ENCODE assay signal across 9 cellular contexts in genomic region chr17:50101346-50102163, GRCh38. TPM values are rescaled to one million over a fixed set of nuclear protein-coding genes. Genes with fewer than 3 reads are reported as not detected.
DNase-seq lines count a peak whose midpoint lies in the region; ATAC-seq and TF ChIP-seq lines count a peak whose summit lies in the region.
"Had no signal": no experiment of that assay in that cellular context is flagged by ENCODE, and none has a peak within 500 bp of the region (broad histone marks: within the 10 kb centered on the region; RNA-seq: fewer than 3 reads in every experiment).

No MANE protein-coding gene starts in this region.

- peak overlapping the region; percentile 79 to 94 (median 90) for H3K27ac Mint-ChIP-seq in nephron

- H3K4me3 ChIP-seq in fibroblast of the aortic adventitia (ENCODE audit: low read depth, low read length), result no peak overlapping the region

- in situ Hi-C loops in ACHN (cut with HindIII; ENCODE audit: low pct_ligation_motif_present, low pct_unique_long_range_greater_than_20kb, low sequenced_read_pairs), result no loop called here

- no peak for ATAC-seq in GM19324 (IDR thresholded peaks at IDR 0.05; ENCODE audit: low FRiP score, unreplicated experiment)
- no peak for ATAC-seq in HG02840 (IDR thresholded peaks at IDR 0.05; ENCODE audit: low FRiP score, unreplicated experiment)
- ATAC-seq: activated T-helper 17 cell treated with anti-CD3 and anti-CD28 coated beads, Interleukin-2, amount 50 U/mL, for 72 hours had no signal

- no peaks in the 10 kb centered on the region for H3K9me3 Mint-ChIP-seq in nephron
- H3K9me3 Mint-ChIP-seq: activated T-helper 17 cell treated with anti-CD3 and anti-CD28 coated beads, Interleukin-2, amount 50 U/mL, for 72 hours had no signal

- TF ChIP-seq CTCF in fibroblast of the aortic adventitia (IDR thresholded peaks at IDR 0.05; ENCODE audit: insufficient read depth, low read length) (no peak), nephron (IDR thresholded peaks at IDR 0.05; ENCODE audit: unreplicated experiment in 3 of 3) (peak in 2 of 3 experiments; percentile 15 to 44)

- peaks cover 29% of the 10 kb centered on the region for H3K36me3 Mint-ChIP-seq in nephron (ENCODE audit: low read depth)

- peaks cover 3% of the 10 kb centered on the region for H3K27me3 Mint-ChIP-seq in nephron (ENCODE audit: low read depth)
- H3K27me3 Mint-ChIP-seq: activated T-helper 17 cell treated with anti-CD3 and anti-CD28 coated beads, Interleukin-2, amount 50 U/mL, for 72 hours had no signal

- peaks cover 49% of the 10 kb centered on the region for H3K4me1 Mint-ChIP-seq in nephron

- H3K4me3 Mint-ChIP-seq in nephron, result peak overlapping the region; percentile 35 to 58 (median 56)
- H3K4me3 Mint-ChIP-seq: activated T-helper 17 cell treated with anti-CD3 and anti-CD28 coated beads, Interleukin-2, amount 50 U/mL, for 72 hours had no signal

- peak; percentile 38 for DNase-seq in ACHN
- DNase-seq in OCI-M1 (lab: John Stamatoyannopoulos, UW), result peak; percentile 26
- peak; percentile 34 for DNase-seq in fibroblast of the aortic adventitia (ENCODE audit: low read depth)
- no peak for DNase-seq in activated CD4-positive, alpha-beta T cell treated with anti-CD3 and anti-CD28 coated beads for 48 hours
- DNase-seq in central memory CD4-positive, alpha-beta T cell, result no peak

RNA-seq across cellular contexts. Expression of gene PDK2, which starts 6.4 kb away (rescaled TPM):
- total RNA-seq in fibroblast of the aortic adventitia (ENCODE audit: low replicate concordance), result 13.2 and 37.8 TPM in 2 replicates

RNA-seq across cellular contexts. Expression of gene SAMD14, which starts 28.4 kb away (rescaled TPM):
- 1.6 and 5.1 TPM in 2 replicates for total RNA-seq in fibroblast of the aortic adventitia (ENCODE audit: low replicate concordance)

RNA-seq across cellular contexts. Expression of gene ITGA3, which starts 45.6 kb away (rescaled TPM):
- 16.1 and 35.1 TPM in 2 replicates for total RNA-seq in fibroblast of the aortic adventitia (ENCODE audit: low replicate concordance)

RNA-seq across cellular contexts. Expression of gene PPP1R9B, which starts 48.9 kb away (rescaled TPM):
- total RNA-seq in fibroblast of the aortic adventitia (ENCODE audit: low replicate concordance), result 59.3 and 85.4 TPM in 2 replicates

Comparison
In these comparisons a context has a peak if more than half of its experiments do, and no peak if none do; other contexts are left out.
1. DNase-seq: peak in ACHN (single experiment), OCI-M1 (single experiment) and fibroblast of the aortic adventitia (single experiment); none in activated CD4-positive, alpha-beta T cell treated with anti-CD3 and anti-CD28 coated beads for 48 hours (single experiment) and central memory CD4-positive, alpha-beta T cell (single experiment).